ENCODE assay signal across 36 cellular contexts in genomic region chrX:13367950-13368349, GRCh38. TPM values are rescaled to one million over a fixed set of nuclear protein-coding genes. Genes with fewer than 3 reads are reported as not detected.
"Had no signal": no experiment of that assay in that cellular context is flagged by ENCODE, and none has a peak within 500 bp of the region (broad histone marks: within the 10 kb centered on the region; RNA-seq: fewer than 3 reads in every experiment).

No MANE protein-coding gene starts in this region.

- H3K4me3 Mint-ChIP-seq: activated B cell treated with CpG ODN at 0.5 μM for 24 hours; activated naive CD4-positive, alpha-beta T cell treated with anti-CD3 and anti-CD28 coated beads, Interleukin-2, amount 50 U/mL, for 24 hours; activated naive CD8-positive, alpha-beta T cell treated with anti-CD3 and anti-CD28 coated beads, Interleukin-2, amount 50 U/mL, for 24 hours; activated T-cell treated with anti-CD3 and anti-CD28 coated beads, Interleukin-2, amount 50 U/mL, for 24 hours; nephron progenitor cell; stimulated activated naive CD8-positive, alpha-beta T cell treated with anti-CD3 and anti-CD28 coated beads, Interleukin-15, Interleukin-2, amounts not matched to agents 100 ng/mL and 50 ng/mL, for 24 hours; type B pancreatic cell had no signal

- ATAC-seq: activated naive CD8-positive, alpha-beta T cell treated with anti-CD3 and anti-CD28 coated beads, Interleukin-2, amount 50 U/mL, for 24 hours; body of pancreas; gastroesophageal sphincter; mucosa of descending colon; right lobe of liver had no signal

- H3K27me3 Mint-ChIP-seq: activated B cell treated with CpG ODN at 0.5 μM for 24 hours; activated naive CD4-positive, alpha-beta T cell treated with anti-CD3 and anti-CD28 coated beads, Interleukin-2, amount 50 U/mL, for 24 hours; activated naive CD8-positive, alpha-beta T cell treated with anti-CD3 and anti-CD28 coated beads, Interleukin-2, amount 50 U/mL, for 24 hours; stimulated activated naive CD8-positive, alpha-beta T cell treated with anti-CD3 and anti-CD28 coated beads, Interleukin-15, Interleukin-2, amounts not matched to agents 100 ng/mL and 50 ng/mL, for 24 hours; type B pancreatic cell had no signal

- H3K36me3 Mint-ChIP-seq: type B pancreatic cell had no signal

- H3K4me3 ChIP-seq: body of pancreas, coronary artery, dorsolateral prefrontal cortex, gastroesophageal sphincter, left lung, mucosa of descending colon, right lobe of liver, uterus had no signal

- DNase-seq: activated B cell treated with CpG ODN at 0.5 μM for 24 hours; activated CD4-positive, alpha-beta T cell treated with anti-CD3 and anti-CD28 coated beads, Interleukin-2, amount 50 U/mL, for 1 hour; activated naive CD8-positive, alpha-beta T cell treated with anti-CD3 and anti-CD28 coated beads, Interleukin-2, amount 50 U/mL, for 24 hours; activated T-cell treated with anti-CD3 and anti-CD28 coated beads, Interleukin-2, amount 50 U/mL, for 24 hours; amygdala; body of pancreas; cerebellar nuclear complex; dorsolateral prefrontal cortex; effector memory CD4-positive, alpha-beta T cell; head of caudate nucleus; hippocampal formation; left lung; mucosa of descending colon; nephron progenitor cell; right lobe of liver; stimulated activated CD4-positive, alpha-beta T cell treated with anti-CD3 and anti-CD28 coated beads, Interleukin-2, amount 100 ng/mL, for 48 hours; substantia nigra; uterus had no signal

- H3K27ac Mint-ChIP-seq: activated B cell treated with CpG ODN at 0.5 μM for 24 hours; activated naive CD4-positive, alpha-beta T cell treated with anti-CD3 and anti-CD28 coated beads, Interleukin-2, amount 50 U/mL, for 24 hours; activated naive CD8-positive, alpha-beta T cell treated with anti-CD3 and anti-CD28 coated beads, Interleukin-2, amount 50 U/mL, for 24 hours; activated T-cell treated with anti-CD3 and anti-CD28 coated beads, Interleukin-2, amount 50 U/mL, for 24 hours; activated T-helper 2 cell treated with anti-CD3 and anti-CD28 coated beads, Interferon-gamma antibody, Interleukin-2, Interleukin-4, amounts not matched to agents 10 μg/mL and 5 μg/mL and 100 μg/mL, durations not matched to agents 14 hours and 24 hours and 36 hours; nephron progenitor cell; stimulated activated naive CD8-positive, alpha-beta T cell treated with anti-CD3 and anti-CD28 coated beads, Interleukin-15, Interleukin-2, amounts not matched to agents 100 ng/mL and 50 ng/mL, for 24 hours; type B pancreatic cell had no signal

- H3K9me3 Mint-ChIP-seq: activated B cell treated with CpG ODN at 0.5 μM for 24 hours; activated naive CD4-positive, alpha-beta T cell treated with anti-CD3 and anti-CD28 coated beads, Interleukin-2, amount 50 U/mL, for 24 hours; activated naive CD8-positive, alpha-beta T cell treated with anti-CD3 and anti-CD28 coated beads, Interleukin-2, amount 50 U/mL, for 24 hours; activated T-cell treated with anti-CD3 and anti-CD28 coated beads, Interleukin-2, amount 50 U/mL, for 24 hours; activated T-helper 2 cell treated with anti-CD3 and anti-CD28 coated beads, Interferon-gamma antibody, Interleukin-2, Interleukin-4, amounts not matched to agents 10 μg/mL and 5 μg/mL and 100 μg/mL, durations not matched to agents 14 hours and 24 hours and 36 hours; stimulated activated naive CD8-positive, alpha-beta T cell treated with anti-CD3 and anti-CD28 coated beads, Interleukin-15, Interleukin-2, amounts not matched to agents 100 ng/mL and 50 ng/mL, for 24 hours; type B pancreatic cell had no signal

RNA-seq across cellular contexts. Expression of gene ATXN3L, which starts 48.1 kb away (rescaled TPM):
- total RNA-seq: activated B cell treated with CpG ODN at 0.5 μM for 24 hours; activated T-helper 2 cell treated with anti-CD3 and anti-CD28 coated beads, Interferon-gamma antibody, Interleukin-2, Interleukin-4, amounts not matched to agents 10 μg/mL and 5 μg/mL and 100 μg/mL, durations not matched to agents 14 hours and 24 hours and 36 hours; body of pancreas; dorsolateral prefrontal cortex; endothelial cell of umbilical vein; fibroblast of lung; fibroblast of villous mesenchyme; gastroesophageal sphincter; kidney epithelial cell; left lung; lung microvascular endothelial cell; mesenteric fat pad; mucosa of descending colon; myocyte; osteocyte; posterior vena cava; right lobe of liver; skeletal muscle tissue; uterus had no signal
- polyA plus RNA-seq: endothelial cell of umbilical vein, esophagus, fibroblast of lung, thymus had no signal
